In the genomic region with DNA sequence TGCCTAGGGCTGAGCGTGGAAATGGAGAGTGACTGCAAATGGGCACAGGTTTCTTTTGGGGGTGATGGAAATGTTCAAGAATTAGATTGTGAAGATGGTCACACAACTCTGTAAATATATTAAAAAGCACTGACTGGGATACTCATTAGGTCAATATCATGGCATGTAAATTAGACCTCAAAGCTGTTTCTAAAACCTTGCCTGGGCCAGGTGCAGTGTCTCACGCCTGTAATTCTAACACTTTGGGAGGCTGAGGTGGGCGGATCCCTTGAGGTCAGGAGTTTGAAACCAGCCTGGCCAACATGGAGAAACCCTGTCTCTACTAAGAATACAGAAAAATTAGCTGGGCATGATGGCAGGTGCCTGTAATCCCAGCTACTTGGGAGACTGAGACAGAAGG, we compare ENCODE assay signal across 8 cellular contexts.
DNase-seq lines count a peak whose midpoint lies in the region; ATAC-seq lines count a peak whose summit lies in the region.
"Not testable (repeated sequence)": the region's sequence is repeated elsewhere in the genome, so short reads cannot be mapped to it uniquely, and the experiment has no call there.

No MANE protein-coding gene starts in this region.

- peaks cover 12 to 61% (median 32%) of the 10 kb centered on the region in 4 donors for H3K4me1 Mint-ChIP-seq in CD4-positive, CD25-positive, alpha-beta regulatory T cell
- H3K4me1 Mint-ChIP-seq in IgD-negative memory B cell (peaks cover 18 to 40% (median 31%) of the 10 kb centered on the region in 3 donors), T-helper 17 cell (peaks cover 24% of the 10 kb centered on the region)
- H3K4me1 Mint-ChIP-seq in activated naive CD8-positive, alpha-beta T cell treated with anti-CD3 and anti-CD28 coated beads, Interleukin-2, amount 50 U/mL, for 24 hours: peaks cover 79% of the 10 kb centered on the region
- peaks cover 47% of the 10 kb centered on the region for H3K4me1 Mint-ChIP-seq in stimulated activated memory B cell treated with anti-CD40 and anti-IgM and Interleukin-4, amounts not matched to agents 10 μg/mL and 1 μg/mL and 100 μg/mL, for 72 hours

- peaks cover 37% of the 10 kb centered on the region for H3K4me1 ChIP-seq in CD4-positive, CD25-positive, alpha-beta regulatory T cell (ENCODE audit: control insufficient read depth, insufficient read depth, low read length, poor library complexity, severe bottlenecking)

- not testable (repeated sequence) for H3K9me3 Mint-ChIP-seq in CD4-positive, CD25-positive, alpha-beta regulatory T cell; IgD-negative memory B cell; activated naive CD8-positive, alpha-beta T cell treated with anti-CD3 and anti-CD28 coated beads, Interleukin-2, amount 50 U/mL, for 24 hours; stimulated activated memory B cell treated with anti-CD40 and anti-IgM and Interleukin-4, amounts not matched to agents 10 μg/mL and 1 μg/mL and 100 μg/mL, for 72 hours

- not testable (repeated sequence) for H3K4me3 ChIP-seq in CD4-positive, CD25-positive, alpha-beta regulatory T cell (ENCODE audit: low read depth, low read length)

- H3K36me3 ChIP-seq in CD4-positive, CD25-positive, alpha-beta regulatory T cell (ENCODE audit: control insufficient read depth, insufficient read depth, low read length): not testable (repeated sequence)

- H3K27ac Mint-ChIP-seq in CD4-positive, CD25-positive, alpha-beta regulatory T cell: peak overlapping the region in 2 of 3 donors; percentile 39 to 86
- peak overlapping the region in 2 of 3 donors; percentile 33 to 68 for H3K27ac Mint-ChIP-seq in IgD-negative memory B cell
- peak overlapping the region; percentile 97 for H3K27ac Mint-ChIP-seq in T-helper 17 cell
- H3K27ac Mint-ChIP-seq in activated naive CD8-positive, alpha-beta T cell treated with anti-CD3 and anti-CD28 coated beads, Interleukin-2, amount 50 U/mL, for 24 hours: not testable (repeated sequence)
- H3K27ac Mint-ChIP-seq in stimulated activated memory B cell treated with anti-CD40 and anti-IgM and Interleukin-4, amounts not matched to agents 10 μg/mL and 1 μg/mL and 100 μg/mL, for 72 hours: peak overlapping the region; percentile 71

- H3K36me3 Mint-ChIP-seq in CD4-positive, CD25-positive, alpha-beta regulatory T cell; IgD-negative memory B cell; T-helper 17 cell (ENCODE audit: low read depth); activated naive CD8-positive, alpha-beta T cell treated with anti-CD3 and anti-CD28 coated beads, Interleukin-2, amount 50 U/mL, for 24 hours (ENCODE audit: low read depth): not testable (repeated sequence)
- peaks cover 33% of the 10 kb centered on the region for H3K36me3 Mint-ChIP-seq in stimulated activated memory B cell treated with anti-CD40 and anti-IgM and Interleukin-4, amounts not matched to agents 10 μg/mL and 1 μg/mL and 100 μg/mL, for 72 hours

- H3K9me3 ChIP-seq in CD4-positive, CD25-positive, alpha-beta regulatory T cell (ENCODE audit: control insufficient read depth in 2 of 2, low read length in 2 of 2); T-helper 17 cell (ENCODE audit: control insufficient read depth, low read length, poor library complexity, severe bottlenecking): not testable (repeated sequence)

- not testable (repeated sequence) for ATAC-seq in CD4-positive, CD25-positive, alpha-beta regulatory T cell (ENCODE audit: low read depth in 2 of 2); T-helper 17 cell; activated naive CD8-positive, alpha-beta T cell treated with anti-CD3 and anti-CD28 coated beads, Interleukin-2, amount 50 U/mL, for 24 hours; stimulated activated memory B cell treated with anti-CD40 and anti-IgM and Interleukin-4, amounts not matched to agents 10 μg/mL and 1 μg/mL and 100 μg/mL, for 72 hours
- ATAC-seq in GM18511 (IDR thresholded peaks at IDR 0.05; ENCODE audit: unreplicated experiment) (peak; percentile 65), GM19438 (IDR thresholded peaks at IDR 0.05; ENCODE audit: low read depth, unreplicated experiment) (peak; percentile 56), HG02840 (IDR thresholded peaks at IDR 0.05; ENCODE audit: low FRiP score, unreplicated experiment) (peak; percentile 55)

- H3K27me3 Mint-ChIP-seq in CD4-positive, CD25-positive, alpha-beta regulatory T cell; IgD-negative memory B cell; T-helper 17 cell; activated naive CD8-positive, alpha-beta T cell treated with anti-CD3 and anti-CD28 coated beads, Interleukin-2, amount 50 U/mL, for 24 hours; stimulated activated memory B cell treated with anti-CD40 and anti-IgM and Interleukin-4, amounts not matched to agents 10 μg/mL and 1 μg/mL and 100 μg/mL, for 72 hours: not testable (repeated sequence)

- not testable (repeated sequence) for H3K27me3 ChIP-seq in CD4-positive, CD25-positive, alpha-beta regulatory T cell (ENCODE audit: control insufficient read depth, insufficient read depth, low read length)

- peak overlapping the region in 2 of 4 donors; percentile 75 to 97 for H3K4me3 Mint-ChIP-seq in CD4-positive, CD25-positive, alpha-beta regulatory T cell
- H3K4me3 Mint-ChIP-seq in IgD-negative memory B cell: peak overlapping the region in 2 of 4 donors; percentile 24 to 78
- not testable (repeated sequence) for H3K4me3 Mint-ChIP-seq in T-helper 17 cell; stimulated activated memory B cell treated with anti-CD40 and anti-IgM and Interleukin-4, amounts not matched to agents 10 μg/mL and 1 μg/mL and 100 μg/mL, for 72 hours
- H3K4me3 Mint-ChIP-seq in activated naive CD8-positive, alpha-beta T cell treated with anti-CD3 and anti-CD28 coated beads, Interleukin-2, amount 50 U/mL, for 24 hours: peak overlapping the region; percentile 2

- DNase-seq in CD4-positive, CD25-positive, alpha-beta regulatory T cell; T-helper 17 cell; activated naive CD8-positive, alpha-beta T cell treated with anti-CD3 and anti-CD28 coated beads, Interleukin-2, amount 50 U/mL, for 24 hours: not testable (repeated sequence)

- H3K27ac ChIP-seq in CD4-positive, CD25-positive, alpha-beta regulatory T cell (ENCODE audit: insufficient read depth, low read length, poor library complexity, severe bottlenecking): not testable (repeated sequence)
